Comparison of ENCODE assay signal across 8 cellular contexts in the genomic region with DNA sequence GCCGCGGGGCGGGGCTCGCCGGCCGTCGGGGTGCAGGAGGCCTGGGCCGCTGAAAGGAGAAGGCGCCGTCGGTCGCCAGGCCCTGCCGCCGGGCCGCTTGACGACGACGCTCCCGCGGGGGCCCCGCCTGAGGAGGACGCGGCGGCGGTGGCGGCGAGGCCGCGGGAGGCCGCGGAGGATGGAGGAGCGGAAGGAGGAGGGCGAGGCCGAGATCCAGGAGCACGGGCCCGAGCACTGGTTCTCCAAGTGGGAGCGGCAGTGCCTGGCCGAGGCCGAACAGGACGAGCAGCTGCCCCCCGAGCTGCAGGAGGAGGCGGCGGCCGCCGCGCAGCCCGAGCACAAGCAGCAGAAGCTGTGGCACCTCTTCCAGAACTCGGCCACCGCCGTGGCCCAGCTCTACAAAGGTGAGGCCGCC. TPM values are rescaled to one million over a fixed set of nuclear protein-coding genes. Genes with fewer than 3 reads are reported as not detected.
DNase-seq lines count a peak whose midpoint lies in the region; ATAC-seq and TF ChIP-seq lines count a peak whose summit lies in the region.

No MANE protein-coding gene starts in this region.

- peak; percentile 2 to 13 for ATAC-seq in left cardiac atrium

- no peaks in the 10 kb centered on the region for H3K27me3 Mint-ChIP-seq in activated naive CD4-positive, alpha-beta T cell treated with anti-CD3 and anti-CD28 coated beads, Interleukin-2, amount 10 ng/mL, durations not matched to agents 7 days and 5 days

- intact Hi-C loops in left cardiac atrium (cut with DNase I): loop anchor here in 1 of 2 donors (5.0 kb wide), 1 partner anchor 130 kb away; a partner anchor contains a TSS

- H3K9me3 Mint-ChIP-seq in activated naive CD4-positive, alpha-beta T cell treated with anti-CD3 and anti-CD28 coated beads, Interleukin-2, amount 10 ng/mL, durations not matched to agents 7 days and 5 days: no peaks in the 10 kb centered on the region

- peak overlapping the region; percentile 88 for H3K27ac Mint-ChIP-seq in activated naive CD4-positive, alpha-beta T cell treated with anti-CD3 and anti-CD28 coated beads, Interleukin-2, amount 10 ng/mL, durations not matched to agents 7 days and 5 days

- peak overlapping the region; percentile 70 for H3K4me3 Mint-ChIP-seq in activated naive CD4-positive, alpha-beta T cell treated with anti-CD3 and anti-CD28 coated beads, Interleukin-2, amount 10 ng/mL, durations not matched to agents 7 days and 5 days

- H3K4me1 Mint-ChIP-seq in activated naive CD4-positive, alpha-beta T cell treated with anti-CD3 and anti-CD28 coated beads, Interleukin-2, amount 10 ng/mL, durations not matched to agents 7 days and 5 days: peaks cover 35% of the 10 kb centered on the region

- in situ Hi-C loops in GM13977 (cut with MboI; ENCODE audit: low pct_unique_long_range_greater_than_20kb, low sequenced_read_pairs, unreplicated experiment): no loop called here
- in situ Hi-C loops in KBM-7 (cut with MboI; ENCODE audit: low pct_unique_long_range_greater_than_20kb, low sequenced_read_pairs): no loop called here

- H3K36me3 Mint-ChIP-seq in activated naive CD4-positive, alpha-beta T cell treated with anti-CD3 and anti-CD28 coated beads, Interleukin-2, amount 10 ng/mL, durations not matched to agents 7 days and 5 days: peaks cover 35% of the 10 kb centered on the region

- DNase-seq in GM13977 (ENCODE audit: low spot score) (peak; percentile 52), HCEC 1CT (peak; percentile 22), NCI-H146 treated with DMSO at 0.1 percent for 48 hours (lab: John Stamatoyannopoulos, UW; ENCODE audit: unreplicated experiment) (peak; percentile 40), left cardiac atrium (peak; percentile 56), retina (peak; percentile 73), KBM-7 (no peak), superior temporal gyrus (ENCODE audit: extremely low spot score) (no peak)
- DNase-seq in activated naive CD4-positive, alpha-beta T cell treated with anti-CD3 and anti-CD28 coated beads, Interleukin-2, amount 10 ng/mL, durations not matched to agents 7 days and 5 days: peak; percentile 57

- CTCF ChIA-PET in activated naive CD4-positive, alpha-beta T cell treated with anti-CD3 and anti-CD28 coated beads, Interleukin-2, amount 10 ng/mL, durations not matched to agents 7 days and 5 days (lab: Charles Lee): interaction anchor here (0.8 to 1.8 kb wide), 2 partner anchors 14 to 42 kb away, joined by 3 read pairs; no protein-coding TSS in a partner anchor

- no peak for TF ChIP-seq CTCF in GM13977 (IDR thresholded peaks at IDR 0.05; ENCODE audit: extremely low read depth, insufficient read depth, missing control alignments)

RNA-seq across cellular contexts. Expression of a gene that starts 0.4 kb away (rescaled TPM):
- 10 to 100 TPM; 35.6 to 50.5 TPM for total RNA-seq in left cardiac atrium

Comparison
In these comparisons a context has a peak if more than half of its experiments do, and no peak if none do; other contexts are left out.
1. DNase-seq: peak in GM13977 (single experiment), HCEC 1CT (single experiment), NCI-H146 treated with DMSO at 0.1 percent for 48 hours (single experiment), activated naive CD4-positive, alpha-beta T cell treated with anti-CD3 and anti-CD28 coated beads, Interleukin-2, amount 10 ng/mL, durations not matched to agents 7 days and 5 days (single experiment), left cardiac atrium (single experiment) and retina (single experiment); none in KBM-7 (single experiment) and superior temporal gyrus (single experiment).